In genomic region chr13:75430618-75431209, GRCh38 we compare ENCODE assay signal across 21 cellular contexts.
"Had no signal": no experiment of that assay in that cellular context is flagged by ENCODE, and none has a peak within 500 bp of the region (broad histone marks: within the 10 kb centered on the region; RNA-seq: fewer than 3 reads in every experiment).

No MANE protein-coding gene starts in this region.

- H3K9me3 Mint-ChIP-seq: activated CD4-positive, alpha-beta T cell treated with anti-CD3 and anti-CD28 coated beads, Interleukin-2, amount 10 ng/mL, durations not matched to agents 7 days and 5 days; activated naive CD4-positive, alpha-beta T cell treated with anti-CD3 and anti-CD28 coated beads, Interleukin-2, amount 10 ng/mL, durations not matched to agents 7 days and 5 days; activated T-helper 2 cell treated with anti-CD3 and anti-CD28 coated beads, Interferon-gamma antibody, Interleukin-2, Interleukin-4, amounts not matched to agents 10 μg/mL and 5 μg/mL and 100 μg/mL, durations not matched to agents 14 hours and 24 hours and 36 hours; central memory CD8-positive, alpha-beta T cell; effector memory CD8-positive, alpha-beta T cell had no signal

- H3K36me3 ChIP-seq: adrenal gland, lower lobe of right lung, sigmoid colon, upper lobe of left lung had no signal

- H3K27me3 Mint-ChIP-seq: dendritic cell treated with granulocyte-macrophage colony-stimulating factor and Interleukin-4, amounts not matched to agents 40 ng/mL and 50 ng/mL, for 4 days; progenitor cell of endocrine pancreas had no signal

- H3K9me3 ChIP-seq: adrenal gland, lower lobe of right lung, sigmoid colon, upper lobe of left lung had no signal

- H3K4me1 Mint-ChIP-seq: activated B cell treated with CpG ODN at 0.5 μM for 24 hours; activated CD4-positive, alpha-beta T cell treated with anti-CD3 and anti-CD28 coated beads, Interleukin-2, amount 10 ng/mL, durations not matched to agents 7 days and 5 days; activated naive CD4-positive, alpha-beta T cell treated with anti-CD3 and anti-CD28 coated beads, Interleukin-2, amount 10 ng/mL, durations not matched to agents 7 days and 5 days; central memory CD8-positive, alpha-beta T cell; naive thymus-derived CD4-positive, alpha-beta T cell; T-helper 17 cell had no signal

- H3K4me3 ChIP-seq: adrenal gland, lower lobe of right lung, sigmoid colon, upper lobe of left lung had no signal

- DNase-seq: activated B cell treated with CpG ODN at 0.5 μM for 24 hours; activated CD4-positive, alpha-beta T cell treated with anti-CD3 and anti-CD28 coated beads, Interleukin-2, amount 10 ng/mL, durations not matched to agents 7 days and 5 days; activated CD8-positive, alpha-beta memory T cell treated with anti-CD3 and anti-CD28 coated beads for 24 hours; activated naive CD4-positive, alpha-beta T cell treated with anti-CD3 and anti-CD28 coated beads, Interleukin-2, amount 10 ng/mL, durations not matched to agents 7 days and 5 days; activated T-cell treated with anti-CD3 and anti-CD28 coated beads for 4 hours; adrenal gland; effector memory CD8-positive, alpha-beta T cell; hypothalamus; kidney glomerular epithelial cell; lower lobe of right lung; naive thymus-derived CD4-positive, alpha-beta T cell; sigmoid colon; stimulated activated CD4-positive, alpha-beta T cell treated with anti-CD3 and anti-CD28 coated beads, Interleukin-2, amount 100 ng/mL, for 48 hours; stimulated activated naive CD4-positive, alpha-beta T cell treated with Interleukin-2 at 50 U/mL for 16 hours; T-helper 17 cell; upper lobe of left lung had no signal

- H3K4me1 ChIP-seq: sigmoid colon had no signal

- H3K27me3 ChIP-seq: adrenal gland, sigmoid colon, upper lobe of left lung had no signal

- H3K36me3 Mint-ChIP-seq: activated naive CD4-positive, alpha-beta T cell treated with anti-CD3 and anti-CD28 coated beads, Interleukin-2, amount 10 ng/mL, durations not matched to agents 7 days and 5 days; naive thymus-derived CD4-positive, alpha-beta T cell had no signal

- H3K4me3 Mint-ChIP-seq: activated B cell treated with CpG ODN at 0.5 μM for 24 hours; activated CD4-positive, alpha-beta T cell treated with anti-CD3 and anti-CD28 coated beads, Interleukin-2, amount 10 ng/mL, durations not matched to agents 7 days and 5 days; activated naive CD4-positive, alpha-beta T cell treated with anti-CD3 and anti-CD28 coated beads, Interleukin-2, amount 10 ng/mL, durations not matched to agents 7 days and 5 days; central memory CD8-positive, alpha-beta T cell; dendritic cell treated with granulocyte-macrophage colony-stimulating factor and Interleukin-4, amounts not matched to agents 40 ng/mL and 50 ng/mL, for 4 days; effector memory CD8-positive, alpha-beta T cell; naive thymus-derived CD4-positive, alpha-beta T cell; T-helper 17 cell had no signal

- ATAC-seq: effector memory CD8-positive, alpha-beta T cell; lower lobe of right lung; naive thymus-derived CD4-positive, alpha-beta T cell; T-helper 17 cell had no signal

- H3K27ac ChIP-seq: epithelial cell of prostate, lower lobe of right lung, sigmoid colon, upper lobe of left lung had no signal

- H3K27ac Mint-ChIP-seq: activated B cell treated with CpG ODN at 0.5 μM for 24 hours; activated CD4-positive, alpha-beta T cell treated with anti-CD3 and anti-CD28 coated beads, Interleukin-2, amount 10 ng/mL, durations not matched to agents 7 days and 5 days; activated naive CD4-positive, alpha-beta T cell treated with anti-CD3 and anti-CD28 coated beads, Interleukin-2, amount 10 ng/mL, durations not matched to agents 7 days and 5 days; activated T-helper 2 cell treated with anti-CD3 and anti-CD28 coated beads, Interferon-gamma antibody, Interleukin-2, Interleukin-4, amounts not matched to agents 10 μg/mL and 5 μg/mL and 100 μg/mL, durations not matched to agents 14 hours and 24 hours and 36 hours; dendritic cell treated with granulocyte-macrophage colony-stimulating factor and Interleukin-4, amounts not matched to agents 40 ng/mL and 50 ng/mL, for 4 days; effector memory CD8-positive, alpha-beta T cell; naive thymus-derived CD4-positive, alpha-beta T cell; progenitor cell of endocrine pancreas; T-helper 17 cell had no signal
